In the genomic region with DNA sequence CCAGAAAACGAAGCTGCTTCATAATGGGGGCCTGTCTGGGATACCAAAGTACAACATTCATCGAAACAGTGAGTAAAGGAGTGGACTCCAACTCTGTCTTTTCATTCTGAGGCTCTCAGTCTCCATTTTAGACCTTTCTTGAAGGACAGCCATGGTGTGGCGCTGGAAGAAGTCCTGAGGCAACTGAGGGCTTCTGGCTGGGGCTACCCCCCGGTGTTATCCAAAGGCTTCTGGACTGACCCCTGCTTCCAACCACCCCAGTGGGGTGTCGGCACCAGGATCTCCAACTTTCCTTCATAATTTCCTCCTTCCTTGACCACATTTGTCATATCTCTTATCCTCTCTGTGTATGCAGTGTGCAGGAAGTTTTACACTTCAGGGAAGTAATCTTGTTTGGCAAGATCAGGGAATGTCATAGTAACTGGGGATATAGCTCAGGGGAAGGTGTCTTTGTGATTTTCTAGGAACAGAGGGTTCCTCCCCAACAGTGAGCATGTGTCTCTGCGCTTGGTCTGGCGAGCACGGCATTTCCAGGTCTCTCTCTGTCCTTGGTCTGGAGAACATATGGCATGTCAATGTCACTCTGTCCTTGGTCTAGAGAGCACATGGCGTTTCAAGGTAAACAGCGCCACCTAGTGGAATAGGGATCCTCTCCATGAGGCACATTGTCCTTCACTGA, we compare ENCODE assay signal across 9 cellular contexts. TPM values are rescaled to one million over a fixed set of nuclear protein-coding genes. Genes with fewer than 3 reads are reported as not detected.
DNase-seq lines count a peak whose midpoint lies in the region; ATAC-seq, FAIRE-seq and TF ChIP-seq lines count a peak whose summit lies in the region.
"Had no signal": no experiment of that assay in that cellular context is flagged by ENCODE, and none has a peak within 500 bp of the region (broad histone marks: within the 10 kb centered on the region; RNA-seq: fewer than 3 reads in every experiment).

No MANE protein-coding gene starts in this region.

- ATAC-seq in Right ventricle myocardium inferior (peak; percentile 70), HepG2 (peak; percentile 98), HG03521 (IDR thresholded peaks at IDR 0.05; ENCODE audit: unreplicated experiment) (no peak)

- no peaks in the 10 kb centered on the region for H3K79me2 ChIP-seq in HepG2 (ENCODE audit: insufficient read depth, low read length)

- peaks cover 2 to 5% of the 10 kb centered on the region in 2 experiments; a peak in 2 of 5 replicates for H3K27me3 ChIP-seq in HepG2 (ENCODE audit: control insufficient read depth in 1 of 2, insufficient read depth in 2 of 2, low read length in 2 of 2)

- in situ Hi-C loops in HepG2 (cut with HindIII; ENCODE audit: extremely low pct_ligation_motif_present, low pct_unique_long_range_greater_than_20kb), result loop anchor here (10.0 kb wide), 1 partner anchor 199 kb away; no protein-coding TSS in a partner anchor

- TF ChIP-seq CTCF in HepG2 (CRISPR knock-in tag; IDR thresholded peaks at IDR 0.05), result peak; percentile 96

- H3K9me3 ChIP-seq in HepG2 (ENCODE audit: low read length), result no peaks in the 10 kb centered on the region

- peak overlapping the region in 1 of 3 experiments; percentile 31; a peak in 2 of 6 replicates for H3K4me3 ChIP-seq in HepG2 (replicated peaks in 1 of 3; ENCODE audit: insufficient read depth in 1 of 3, low read depth in 2 of 3, low read length in 3 of 3)

- peak overlapping the region; percentile 1 for H2AFZ ChIP-seq in HepG2 (ENCODE audit: low read length)

- WGBS in HepG2 (ENCODE audit: low lambda C conversion rate), result 16% methylated on average over 10 of the region's 10 CpGs

- TF ChIP-seq EP300 in HepG2 (IDR thresholded peaks at IDR 0.05; ENCODE audit: low read depth in 2 of 2, low read length in 2 of 2), result no peak
- TF ChIP-seq EP300 in HepG2 (CRISPR knock-in tag; IDR thresholded peaks at IDR 0.05; ENCODE audit: borderline replicate concordance), result no peak

- H3K36me3 ChIP-seq in HepG2 (replicated peaks in 1 of 2; ENCODE audit: control insufficient read depth in 1 of 2, insufficient read depth in 2 of 2, low read length in 2 of 2), result no peaks in the 10 kb centered on the region

- peaks cover 25% of the 10 kb centered on the region for H3K4me1 ChIP-seq in HepG2 (ENCODE audit: insufficient read depth, low read length)

- CTCF ChIA-PET in HepG2 (lab: Yijun Ruan, JAX; ENCODE audit: low intra/inter-chr PET ratio, low total read pairs), result interaction anchor here (1.6 to 2.3 kb wide), 3 partner anchors 13 to 198 kb away, joined by 4 to 39 read pairs (median 11); no protein-coding TSS in a partner anchor

- H3K9ac ChIP-seq in HepG2 (ENCODE audit: insufficient read depth, low read depth, low read length), result no peak overlapping the region

- H4K20me1 ChIP-seq in HepG2 (ENCODE audit: insufficient read depth, low read length), result no peaks in the 10 kb centered on the region

- TF ChIP-seq POLR2A in HepG2 (IDR thresholded peaks at IDR 0.05; ENCODE audit: insufficient read depth in 1 of 2, low read depth in 2 of 2, low read length in 2 of 2), result no peak

- intact Hi-C loops in Right ventricle myocardium inferior (cut with DNase I) (loop anchor here (1.0 kb wide), 1 partner anchor 12 kb away; no protein-coding TSS in a partner anchor), cardiac septum (cut with DNase I) (loop anchor here (2.0 kb wide), 1 partner anchor 13 kb away; no protein-coding TSS in a partner anchor), HepG2 (cut with micrococcal nuclease; ENCODE audit: unreplicated experiment) (loop anchor here (1.0 to 2.0 kb wide), 2 partner anchors 12 to 201 kb away; no protein-coding TSS in a partner anchor)

- DNase-seq in Right ventricle myocardium inferior (ENCODE audit: missing footprints) (no peak), cardiac septum (ENCODE audit: low spot score) (no peak), NCI-H460 (ENCODE audit: extremely low read depth, low read depth) (peak; percentile 29), cerebellar cortex (ENCODE audit: low spot score) (peak; percentile 94), HepG2 (ENCODE audit: low spot score) (peak; percentile 83)
- peak; percentile 66 for DNase-seq in activated CD4-positive, CD25-positive, alpha-beta regulatory T cell treated with anti-CD3 and anti-CD28 coated beads, Interleukin-2, amount 50 U/mL, for 72 hours
- DNase-seq in stimulated activated CD8-positive, alpha-beta memory T cell treated with anti-CD3 and anti-CD28 coated beads, Interleukin-15, amount 100 ng/mL, for 48 hours (ENCODE audit: low read depth in 2 of 2), result peak; percentile 33 to 37

- FAIRE-seq in HepG2 (lab: Jason Lieb, UNC), result peak; percentile 99

- no TSS peak for BruUV-seq in HepG2 (replicated peaks; lab: Mats Ljungman, UMichigan)

- H3K4me2 ChIP-seq in HepG2 (ENCODE audit: low read depth, low read length), result peak overlapping the region; percentile 55

- POLR2A ChIA-PET in HepG2 (lab: Yijun Ruan, JAX), result no interaction called here

- peak; percentile 89 for TF ChIP-seq RAD21 in HepG2 (CRISPR knock-in tag; IDR thresholded peaks at IDR 0.05)

- no peak overlapping the region for H3K27ac ChIP-seq in HepG2 (ENCODE audit: extremely low read length, insufficient read depth, low read length)

RNA-seq across cellular contexts. Expression of a gene that starts 19.4 kb away (rescaled TPM):
- 41.8 TPM for total RNA-seq in Right ventricle myocardium inferior
- total RNA-seq in cardiac septum, result 41.3 TPM
- 21.6 and 24.2 TPM in 2 replicates for total RNA-seq in NCI-H460 (2014; rRNA removed; shearing (Covaris generic))
- 48.3 and 52.8 TPM in 2 replicates for polyA plus RNA-seq in NCI-H460 (2014; cell fraction: nucleus; rRNA removed)
- 33.2 and 40.3 TPM in 2 replicates for total RNA-seq in HepG2 (2016; rRNA removed; fragmentation: Illumina TruSeq; extraction: Trizol)
- total RNA-seq in HepG2 (2016; cell fraction: cytosol; rRNA removed; fragmentation: Illumina TruSeq; extraction: Trizol; ENCODE audit: low read depth), result 10.7 and 10.9 TPM in 2 replicates
- 35.8 and 41.1 TPM in 2 replicates for total RNA-seq in HepG2 (2016; cell fraction: insoluble cytoplasmic fraction; rRNA removed; fragmentation: Illumina TruSeq; extraction: Trizol)
- 15.7 and 16.3 TPM in 2 replicates for total RNA-seq in HepG2 (2016; cell fraction: membrane; rRNA removed; fragmentation: Illumina TruSeq; extraction: Trizol)
- total RNA-seq in HepG2 (2016; cell fraction: nucleus; rRNA removed; fragmentation: Illumina TruSeq; extraction: Trizol), result 35.4 and 45.5 TPM in 2 replicates
- polyA plus RNA-seq in HepG2 (2011; rRNA removed), result 64.2 and 81.8 TPM in 2 replicates
- 39.7 and 41.1 TPM in 2 replicates for polyA plus RNA-seq in HepG2 (2011; cell fraction: cytosol; rRNA removed)
- 145 and 160 TPM in 2 replicates for polyA plus RNA-seq in HepG2 (2011; cell fraction: nucleus; rRNA removed)
- polyA plus RNA-seq in HepG2 (2012), result 41.1 and 50.3 TPM in 2 replicates
- 2.1 and 2.8 TPM in 2 replicates for polyA plus RNA-seq in HepG2 (2016; cell fraction: cytosol; fragmentation: Illumina TruSeq; extraction: Trizol; ENCODE audit: low read depth)
- polyA plus RNA-seq in HepG2 (2016; cell fraction: insoluble cytoplasmic fraction; fragmentation: Illumina TruSeq; extraction: Trizol; ENCODE audit: low read depth), result 28.1 and 29.2 TPM in 2 replicates
- 5.8 and 6.2 TPM in 2 replicates for polyA plus RNA-seq in HepG2 (2016; cell fraction: membrane; fragmentation: Illumina TruSeq; extraction: Trizol; ENCODE audit: low read depth)
- 54.5 and 62.2 TPM in 2 replicates for polyA plus RNA-seq in HepG2 (2016; cell fraction: nucleus; fragmentation: Illumina TruSeq; extraction: Trizol; ENCODE audit: insufficient read depth, low read depth)
- polyA minus RNA-seq in HepG2 (2011; rRNA and poly(A)+ RNA removed; ENCODE audit: low replicate concordance), result 42.3 and 46.5 TPM in 2 replicates
- polyA minus RNA-seq in HepG2 (2011; cell fraction: cytosol; rRNA and poly(A)+ RNA removed), result 22.8 and 24.4 TPM in 2 replicates
- polyA minus RNA-seq in HepG2 (2011; cell fraction: nucleus; rRNA and poly(A)+ RNA removed), result 68.5 and 83.3 TPM in 2 replicates

RNA-seq across cellular contexts. Expression of a gene that starts 51.2 kb away (rescaled TPM):
- not detected for total RNA-seq in Right ventricle myocardium inferior
- not detected for total RNA-seq in cardiac septum
- total RNA-seq in NCI-H460 (2014; rRNA removed; shearing (Covaris generic)), result not detected in 2 replicates
- polyA plus RNA-seq in NCI-H460 (2014; cell fraction: nucleus; rRNA removed), result not detected in 2 replicates
- 0.01 and 0.02 TPM in 2 replicates for total RNA-seq in HepG2 (2016; rRNA removed; fragmentation: Illumina TruSeq; extraction: Trizol)
- total RNA-seq in HepG2 (2016; cell fraction: cytosol; rRNA removed; fragmentation: Illumina TruSeq; extraction: Trizol; ENCODE audit: low read depth), result under 0.01 TPM in 1 of 2 replicates, not detected in the other
- total RNA-seq in HepG2 (2016; cell fraction: insoluble cytoplasmic fraction; rRNA removed; fragmentation: Illumina TruSeq; extraction: Trizol), result 0.02 and 0.03 TPM in 2 replicates
- under 0.01 TPM in 1 of 2 replicates, not detected in the other for total RNA-seq in HepG2 (2016; cell fraction: membrane; rRNA removed; fragmentation: Illumina TruSeq; extraction: Trizol)
- not detected in 2 replicates for total RNA-seq in HepG2 (2016; cell fraction: nucleus; rRNA removed; fragmentation: Illumina TruSeq; extraction: Trizol)
- polyA plus RNA-seq in HepG2 (2011; rRNA removed), result under 0.01 TPM in 1 of 2 replicates, not detected in the other
- not detected in 2 replicates for polyA plus RNA-seq in HepG2 (2011; cell fraction: cytosol; rRNA removed)
- polyA plus RNA-seq in HepG2 (2011; cell fraction: nucleus; rRNA removed), result 0.02 TPM in 1 of 2 replicates, not detected in the other
- not detected in 2 replicates for polyA plus RNA-seq in HepG2 (2012)
- not detected in 2 replicates for polyA plus RNA-seq in HepG2 (2016; cell fraction: cytosol; fragmentation: Illumina TruSeq; extraction: Trizol; ENCODE audit: low read depth)
- 0.02 TPM in 1 of 2 replicates, not detected in the other for polyA plus RNA-seq in HepG2 (2016; cell fraction: insoluble cytoplasmic fraction; fragmentation: Illumina TruSeq; extraction: Trizol; ENCODE audit: low read depth)
- polyA plus RNA-seq in HepG2 (2016; cell fraction: membrane; fragmentation: Illumina TruSeq; extraction: Trizol; ENCODE audit: low read depth), result 0.01 TPM in 1 of 2 replicates, not detected in the other
- 0.03 TPM in 1 of 2 replicates, not detected in the other for polyA plus RNA-seq in HepG2 (2016; cell fraction: nucleus; fragmentation: Illumina TruSeq; extraction: Trizol; ENCODE audit: insufficient read depth, low read depth)
- not detected in 2 replicates for polyA minus RNA-seq in HepG2 (2011; rRNA and poly(A)+ RNA removed; ENCODE audit: low replicate concordance)
- not detected in 2 replicates for polyA minus RNA-seq in HepG2 (2011; cell fraction: cytosol; rRNA and poly(A)+ RNA removed)
- not detected in 2 replicates for polyA minus RNA-seq in HepG2 (2011; cell fraction: nucleus; rRNA and poly(A)+ RNA removed)

RNA-seq across cellular contexts. Expression of a gene that starts 51.3 kb away (rescaled TPM):
- 1.2 TPM for total RNA-seq in Right ventricle myocardium inferior
- total RNA-seq in cardiac septum, result 2.6 TPM
- 0.57 and 0.98 TPM in 2 replicates for total RNA-seq in NCI-H460 (2014; rRNA removed; shearing (Covaris generic))
- 0.60 and 0.61 TPM in 2 replicates for polyA plus RNA-seq in NCI-H460 (2014; cell fraction: nucleus; rRNA removed)
- total RNA-seq in HepG2 (2016; rRNA removed; fragmentation: Illumina TruSeq; extraction: Trizol), result 0.62 and 1.0 TPM in 2 replicates
- not detected in 2 replicates for total RNA-seq in HepG2 (2016; cell fraction: cytosol; rRNA removed; fragmentation: Illumina TruSeq; extraction: Trizol; ENCODE audit: low read depth)
- 2.0 TPM in 1 of 2 replicates, not detected in the other for total RNA-seq in HepG2 (2016; cell fraction: insoluble cytoplasmic fraction; rRNA removed; fragmentation: Illumina TruSeq; extraction: Trizol)
- 0.53 TPM in 1 of 2 replicates, not detected in the other for total RNA-seq in HepG2 (2016; cell fraction: membrane; rRNA removed; fragmentation: Illumina TruSeq; extraction: Trizol)
- total RNA-seq in HepG2 (2016; cell fraction: nucleus; rRNA removed; fragmentation: Illumina TruSeq; extraction: Trizol), result 0.85 and 3.2 TPM in 2 replicates
- polyA plus RNA-seq in HepG2 (2011; rRNA removed), result 1.1 and 2.0 TPM in 2 replicates
- 0.31 and 0.35 TPM in 2 replicates for polyA plus RNA-seq in HepG2 (2011; cell fraction: cytosol; rRNA removed)
- 5.2 and 6.5 TPM in 2 replicates for polyA plus RNA-seq in HepG2 (2011; cell fraction: nucleus; rRNA removed)
- polyA plus RNA-seq in HepG2 (2012), result 5.4 and 6.5 TPM in 2 replicates
- polyA plus RNA-seq in HepG2 (2016; cell fraction: cytosol; fragmentation: Illumina TruSeq; extraction: Trizol; ENCODE audit: low read depth), result not detected in 2 replicates
- 0.23 TPM in 1 of 2 replicates, not detected in the other for polyA plus RNA-seq in HepG2 (2016; cell fraction: insoluble cytoplasmic fraction; fragmentation: Illumina TruSeq; extraction: Trizol; ENCODE audit: low read depth)
- polyA plus RNA-seq in HepG2 (2016; cell fraction: membrane; fragmentation: Illumina TruSeq; extraction: Trizol; ENCODE audit: low read depth), result 0.43 TPM in 1 of 2 replicates, not detected in the other
- polyA plus RNA-seq in HepG2 (2016; cell fraction: nucleus; fragmentation: Illumina TruSeq; extraction: Trizol; ENCODE audit: insufficient read depth, low read depth), result 3.9 TPM in 2 replicates
- polyA minus RNA-seq in HepG2 (2011; rRNA and poly(A)+ RNA removed; ENCODE audit: low replicate concordance), result 1.1 and 2.7 TPM in 2 replicates
- not detected in 2 replicates for polyA minus RNA-seq in HepG2 (2011; cell fraction: cytosol; rRNA and poly(A)+ RNA removed)
- 2.3 and 3.6 TPM in 2 replicates for polyA minus RNA-seq in HepG2 (2011; cell fraction: nucleus; rRNA and poly(A)+ RNA removed)
- polyA plus RNA-seq: neural cell had no signal

RNA-seq across cellular contexts. Expression of a gene that starts 51.4 kb away (rescaled TPM):
- total RNA-seq in Right ventricle myocardium inferior, result 2.4 TPM
- 3.2 TPM for total RNA-seq in cardiac septum
- total RNA-seq in NCI-H460 (2014; rRNA removed; shearing (Covaris generic)), result 3.6 and 5.0 TPM in 2 replicates
- polyA plus RNA-seq in NCI-H460 (2014; cell fraction: nucleus; rRNA removed), result 28.5 and 49.1 TPM in 2 replicates
- 0.31 and 3.2 TPM in 2 replicates for total RNA-seq in HepG2 (2016; rRNA removed; fragmentation: Illumina TruSeq; extraction: Trizol)
- 0.71 TPM in 1 of 2 replicates, not detected in the other for total RNA-seq in HepG2 (2016; cell fraction: cytosol; rRNA removed; fragmentation: Illumina TruSeq; extraction: Trizol; ENCODE audit: low read depth)
- total RNA-seq in HepG2 (2016; cell fraction: insoluble cytoplasmic fraction; rRNA removed; fragmentation: Illumina TruSeq; extraction: Trizol), result 0.46 and 3.1 TPM in 2 replicates
- 0.12 and 0.65 TPM in 2 replicates for total RNA-seq in HepG2 (2016; cell fraction: membrane; rRNA removed; fragmentation: Illumina TruSeq; extraction: Trizol)
- total RNA-seq in HepG2 (2016; cell fraction: nucleus; rRNA removed; fragmentation: Illumina TruSeq; extraction: Trizol), result 3.2 and 5.0 TPM in 2 replicates
- 17.6 and 21.8 TPM in 2 replicates for polyA plus RNA-seq in HepG2 (2011; rRNA removed)
- 2.4 and 5.1 TPM in 2 replicates for polyA plus RNA-seq in HepG2 (2011; cell fraction: cytosol; rRNA removed)
- polyA plus RNA-seq in HepG2 (2011; cell fraction: nucleus; rRNA removed), result 142 and 179 TPM in 2 replicates
- polyA plus RNA-seq in HepG2 (2012), result 7.7 and 16.0 TPM in 2 replicates
- 0.22 and 0.24 TPM in 2 replicates for polyA plus RNA-seq in HepG2 (2016; cell fraction: cytosol; fragmentation: Illumina TruSeq; extraction: Trizol; ENCODE audit: low read depth)
- 0.81 and 0.98 TPM in 2 replicates for polyA plus RNA-seq in HepG2 (2016; cell fraction: insoluble cytoplasmic fraction; fragmentation: Illumina TruSeq; extraction: Trizol; ENCODE audit: low read depth)
- 0.13 and 0.55 TPM in 2 replicates for polyA plus RNA-seq in HepG2 (2016; cell fraction: membrane; fragmentation: Illumina TruSeq; extraction: Trizol; ENCODE audit: low read depth)
- polyA plus RNA-seq in HepG2 (2016; cell fraction: nucleus; fragmentation: Illumina TruSeq; extraction: Trizol; ENCODE audit: insufficient read depth, low read depth), result 26.3 and 28.4 TPM in 2 replicates
- polyA minus RNA-seq in HepG2 (2011; rRNA and poly(A)+ RNA removed; ENCODE audit: low replicate concordance), result 6.1 and 8.3 TPM in 2 replicates
- 1.3 and 1.8 TPM in 2 replicates for polyA minus RNA-seq in HepG2 (2011; cell fraction: cytosol; rRNA and poly(A)+ RNA removed)
- polyA minus RNA-seq in HepG2 (2011; cell fraction: nucleus; rRNA and poly(A)+ RNA removed), result 16.6 and 17.9 TPM in 2 replicates

Comparison
In these comparisons a context has a peak if more than half of its experiments do, and no peak if none do; other contexts are left out.
1. DNase-seq: peak in NCI-H460 (single experiment), activated CD4-positive, CD25-positive, alpha-beta regulatory T cell treated with anti-CD3 and anti-CD28 coated beads, Interleukin-2, amount 50 U/mL, for 72 hours (single experiment), cerebellar cortex (single experiment), HepG2 (single experiment) and stimulated activated CD8-positive, alpha-beta memory T cell treated with anti-CD3 and anti-CD28 coated beads, Interleukin-15, amount 100 ng/mL, for 48 hours (2 of 2); none in Right ventricle myocardium inferior (single experiment) and cardiac septum (single experiment).